12 cellular contexts compared by ENCODE assay signal in genomic region chr6:7171119-7171518, GRCh38.
DNase-seq lines count a peak whose midpoint lies in the region; ATAC-seq lines count a peak whose summit lies in the region.
"Had no signal": no experiment of that assay in that cellular context is flagged by ENCODE, and none has a peak within 500 bp of the region (broad histone marks: within the 10 kb centered on the region; RNA-seq: fewer than 3 reads in every experiment).

No MANE protein-coding gene starts in this region.

- no peaks in the 10 kb centered on the region for H3K27me3 Mint-ChIP-seq in stimulated activated naive B cell treated with anti-CD40 and anti-IgM and Interleukin-4, amounts not matched to agents 10 μg/mL and 1 μg/mL and 100 μg/mL, for 72 hours

- peaks cover 5 to 12% of the 10 kb centered on the region in 2 donors for H3K36me3 Mint-ChIP-seq in stimulated activated naive B cell treated with anti-CD40 and anti-IgM and Interleukin-4, amounts not matched to agents 10 μg/mL and 1 μg/mL and 100 μg/mL, for 72 hours

- peaks cover 37 to 66% of the 10 kb centered on the region in 2 donors for H3K4me1 Mint-ChIP-seq in stimulated activated naive B cell treated with anti-CD40 and anti-IgM and Interleukin-4, amounts not matched to agents 10 μg/mL and 1 μg/mL and 100 μg/mL, for 72 hours

- peak; percentile 79 for DNase-seq in NCI-H774 (lab: John Stamatoyannopoulos, UW)
- peak; percentile 61 for DNase-seq in kidney tubule cell (ENCODE audit: low spot score)
- no peak for DNase-seq in stimulated activated naive B cell treated with anti-CD40 and anti-IgM and Interleukin-4, amounts not matched to agents 10 μg/mL and 1 μg/mL and 100 μg/mL, for 72 hours
- DNase-seq in AML-193 (lab: John Stamatoyannopoulos, UW) = no peak
- DNase-seq: activated CD4-positive, alpha-beta T cell treated with anti-CD3 and anti-CD28 coated beads for 48 hours; activated effector memory CD4-positive, alpha-beta T cell treated with anti-CD3 and anti-CD28 coated beads, Interleukin-2, amount 50 U/mL, for 16 hours; central memory CD4-positive, alpha-beta T cell; erythroblast; PC-3 had no signal

- no peaks in the 10 kb centered on the region for H3K9me3 Mint-ChIP-seq in stimulated activated naive B cell treated with anti-CD40 and anti-IgM and Interleukin-4, amounts not matched to agents 10 μg/mL and 1 μg/mL and 100 μg/mL, for 72 hours

- peak overlapping the region; percentile 7 for H3K27ac Mint-ChIP-seq in stimulated activated naive B cell treated with anti-CD40 and anti-IgM and Interleukin-4, amounts not matched to agents 10 μg/mL and 1 μg/mL and 100 μg/mL, for 72 hours

- no peak overlapping the region for H3K4me3 Mint-ChIP-seq in stimulated activated naive B cell treated with anti-CD40 and anti-IgM and Interleukin-4, amounts not matched to agents 10 μg/mL and 1 μg/mL and 100 μg/mL, for 72 hours

- ATAC-seq in GM18907 (IDR thresholded peaks at IDR 0.05; ENCODE audit: unreplicated experiment) (peak; percentile 46), GM21576 (IDR thresholded peaks at IDR 0.05; ENCODE audit: unreplicated experiment) (no peak), GM18858 (IDR thresholded peaks at IDR 0.05; ENCODE audit: unreplicated experiment) (no peak)
- no peak for ATAC-seq in stimulated activated naive B cell treated with anti-CD40 and anti-IgM and Interleukin-4, amounts not matched to agents 10 μg/mL and 1 μg/mL and 100 μg/mL, for 72 hours (replicated peaks)
- ATAC-seq: PC-3 had no signal

Comparison
In these comparisons a context has a peak if more than half of its experiments do, and no peak if none do; other contexts are left out.
1. DNase-seq: peak in NCI-H774 (single experiment) and kidney tubule cell (single experiment); none in stimulated activated naive B cell treated with anti-CD40 and anti-IgM and Interleukin-4, amounts not matched to agents 10 μg/mL and 1 μg/mL and 100 μg/mL, for 72 hours (single experiment) and AML-193 (0 of 2).